Comparison of ENCODE assay signal across 1 cellular context in genomic region chr4:23881674-23882337, GRCh38.
TF ChIP-seq lines count a peak whose summit lies in the region.

No MANE protein-coding gene starts in this region.

TF ChIP-seq in HepG2, 621 proteins besides CTCF, POLR2A, EP300 and RAD21 (continued from another document and continues in another):
- TF ChIP-seq, protein P1, sequence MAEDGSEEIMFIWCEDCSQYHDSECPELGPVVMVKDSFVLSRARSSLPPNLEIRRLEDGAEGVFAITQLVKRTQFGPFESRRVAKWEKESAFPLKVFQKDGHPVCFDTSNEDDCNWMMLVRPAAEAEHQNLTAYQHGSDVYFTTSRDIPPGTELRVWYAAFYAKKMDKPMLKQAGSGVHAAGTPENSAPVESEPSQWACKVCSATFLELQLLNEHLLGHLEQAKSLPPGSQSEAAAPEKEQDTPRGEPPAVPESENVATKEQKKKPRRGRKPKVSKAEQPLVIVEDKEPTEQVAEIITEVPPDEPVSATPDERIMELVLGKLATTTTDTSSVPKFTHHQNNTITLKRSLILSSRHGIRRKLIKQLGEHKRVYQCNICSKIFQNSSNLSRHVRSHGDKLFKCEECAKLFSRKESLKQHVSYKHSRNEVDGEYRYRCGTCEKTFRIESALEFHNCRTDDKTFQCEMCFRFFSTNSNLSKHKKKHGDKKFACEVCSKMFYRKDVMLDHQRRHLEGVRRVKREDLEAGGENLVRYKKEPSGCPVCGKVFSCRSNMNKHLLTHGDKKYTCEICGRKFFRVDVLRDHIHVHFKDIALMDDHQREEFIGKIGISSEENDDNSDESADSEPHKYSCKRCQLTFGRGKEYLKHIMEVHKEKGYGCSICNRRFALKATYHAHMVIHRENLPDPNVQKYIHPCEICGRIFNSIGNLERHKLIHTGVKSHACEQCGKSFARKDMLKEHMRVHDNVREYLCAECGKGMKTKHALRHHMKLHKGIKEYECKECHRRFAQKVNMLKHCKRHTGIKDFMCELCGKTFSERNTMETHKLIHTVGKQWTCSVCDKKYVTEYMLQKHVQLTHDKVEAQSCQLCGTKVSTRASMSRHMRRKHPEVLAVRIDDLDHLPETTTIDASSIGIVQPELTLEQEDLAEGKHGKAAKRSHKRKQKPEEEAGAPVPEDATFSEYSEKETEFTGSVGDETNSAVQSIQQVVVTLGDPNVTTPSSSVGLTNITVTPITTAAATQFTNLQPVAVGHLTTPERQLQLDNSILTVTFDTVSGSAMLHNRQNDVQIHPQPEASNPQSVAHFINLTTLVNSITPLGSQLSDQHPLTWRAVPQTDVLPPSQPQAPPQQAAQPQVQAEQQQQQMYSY (CRISPR knock-in tag; IDR thresholded peaks at IDR 0.05) = no peak
- TF ChIP-seq, protein P2, sequence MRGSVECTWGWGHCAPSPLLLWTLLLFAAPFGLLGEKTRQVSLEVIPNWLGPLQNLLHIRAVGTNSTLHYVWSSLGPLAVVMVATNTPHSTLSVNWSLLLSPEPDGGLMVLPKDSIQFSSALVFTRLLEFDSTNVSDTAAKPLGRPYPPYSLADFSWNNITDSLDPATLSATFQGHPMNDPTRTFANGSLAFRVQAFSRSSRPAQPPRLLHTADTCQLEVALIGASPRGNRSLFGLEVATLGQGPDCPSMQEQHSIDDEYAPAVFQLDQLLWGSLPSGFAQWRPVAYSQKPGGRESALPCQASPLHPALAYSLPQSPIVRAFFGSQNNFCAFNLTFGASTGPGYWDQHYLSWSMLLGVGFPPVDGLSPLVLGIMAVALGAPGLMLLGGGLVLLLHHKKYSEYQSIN (CRISPR knock-in tag; IDR thresholded peaks at IDR 0.05; ENCODE audit: borderline replicate concordance) = no peak
- TF ChIP-seq, protein P3, sequence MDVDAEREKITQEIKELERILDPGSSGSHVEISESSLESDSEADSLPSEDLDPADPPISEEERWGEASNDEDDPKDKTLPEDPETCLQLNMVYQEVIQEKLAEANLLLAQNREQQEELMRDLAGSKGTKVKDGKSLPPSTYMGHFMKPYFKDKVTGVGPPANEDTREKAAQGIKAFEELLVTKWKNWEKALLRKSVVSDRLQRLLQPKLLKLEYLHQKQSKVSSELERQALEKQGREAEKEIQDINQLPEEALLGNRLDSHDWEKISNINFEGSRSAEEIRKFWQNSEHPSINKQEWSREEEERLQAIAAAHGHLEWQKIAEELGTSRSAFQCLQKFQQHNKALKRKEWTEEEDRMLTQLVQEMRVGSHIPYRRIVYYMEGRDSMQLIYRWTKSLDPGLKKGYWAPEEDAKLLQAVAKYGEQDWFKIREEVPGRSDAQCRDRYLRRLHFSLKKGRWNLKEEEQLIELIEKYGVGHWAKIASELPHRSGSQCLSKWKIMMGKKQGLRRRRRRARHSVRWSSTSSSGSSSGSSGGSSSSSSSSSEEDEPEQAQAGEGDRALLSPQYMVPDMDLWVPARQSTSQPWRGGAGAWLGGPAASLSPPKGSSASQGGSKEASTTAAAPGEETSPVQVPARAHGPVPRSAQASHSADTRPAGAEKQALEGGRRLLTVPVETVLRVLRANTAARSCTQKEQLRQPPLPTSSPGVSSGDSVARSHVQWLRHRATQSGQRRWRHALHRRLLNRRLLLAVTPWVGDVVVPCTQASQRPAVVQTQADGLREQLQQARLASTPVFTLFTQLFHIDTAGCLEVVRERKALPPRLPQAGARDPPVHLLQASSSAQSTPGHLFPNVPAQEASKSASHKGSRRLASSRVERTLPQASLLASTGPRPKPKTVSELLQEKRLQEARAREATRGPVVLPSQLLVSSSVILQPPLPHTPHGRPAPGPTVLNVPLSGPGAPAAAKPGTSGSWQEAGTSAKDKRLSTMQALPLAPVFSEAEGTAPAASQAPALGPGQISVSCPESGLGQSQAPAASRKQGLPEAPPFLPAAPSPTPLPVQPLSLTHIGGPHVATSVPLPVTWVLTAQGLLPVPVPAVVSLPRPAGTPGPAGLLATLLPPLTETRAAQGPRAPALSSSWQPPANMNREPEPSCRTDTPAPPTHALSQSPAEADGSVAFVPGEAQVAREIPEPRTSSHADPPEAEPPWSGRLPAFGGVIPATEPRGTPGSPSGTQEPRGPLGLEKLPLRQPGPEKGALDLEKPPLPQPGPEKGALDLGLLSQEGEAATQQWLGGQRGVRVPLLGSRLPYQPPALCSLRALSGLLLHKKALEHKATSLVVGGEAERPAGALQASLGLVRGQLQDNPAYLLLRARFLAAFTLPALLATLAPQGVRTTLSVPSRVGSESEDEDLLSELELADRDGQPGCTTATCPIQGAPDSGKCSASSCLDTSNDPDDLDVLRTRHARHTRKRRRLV (CRISPR knock-in tag; IDR thresholded peaks at IDR 0.05) = 0 out of 2 replicates have a peak, but pooled peaks have one; percentile 39
- TF ChIP-seq PPARG (CRISPR knock-in tag; conservative IDR thresholded peaks at IDR 0.05) (no peak), HNRNPUL1 (IDR thresholded peaks at IDR 0.05; ENCODE audit: low read depth, low read length) (no peak), CREB1 (IDR thresholded peaks at IDR 0.05) (no peak), CREB1 (CRISPR knock-in tag; IDR thresholded peaks at IDR 0.05) (no peak), U2AF2 (IDR thresholded peaks at IDR 0.05; ENCODE audit: low read depth, low read length) (no peak), BHLHE40 (IDR thresholded peaks at IDR 0.05; ENCODE audit: low read length) (no peak), HDAC2 (CRISPR knock-in tag; IDR thresholded peaks at IDR 0.05) (0 out of 2 replicates have a peak, but pooled peaks have one; percentile 9), TCF7L2 (IDR thresholded peaks at IDR 0.05; ENCODE audit: low read depth, low read length) (no peak), ZBTB38 (CRISPR knock-in tag; IDR thresholded peaks at IDR 0.05) (peak; percentile 26; the same call in 1 of the 2 replicates), ZC3H13 (CRISPR knock-in tag; IDR thresholded peaks at IDR 0.05) (no peak), PRPF4 (IDR thresholded peaks at IDR 0.05; ENCODE audit: low read depth, low read length, poor library complexity, severe bottlenecking) (no peak), RARA (CRISPR knock-in tag; IDR thresholded peaks at IDR 0.05) (no peak), ARNTL (CRISPR knock-in tag; IDR thresholded peaks at IDR 0.05) (no peak), ZSCAN9 (CRISPR knock-in tag; IDR thresholded peaks at IDR 0.05; ENCODE audit: borderline replicate concordance) (no peak), ZKSCAN1 (IDR thresholded peaks at IDR 0.05; ENCODE audit: low read length) (no peak), SIN3A (IDR thresholded peaks at IDR 0.05; ENCODE audit: borderline replicate concordance, low read depth, low read length) (no peak), ZNF652 (CRISPR knock-in tag; IDR thresholded peaks at IDR 0.05; ENCODE audit: borderline replicate concordance, low read depth) (peak; percentile 74; the same call in 1 of the 2 replicates), ZNF235 (CRISPR knock-in tag; IDR thresholded peaks at IDR 0.05; ENCODE audit: borderline replicate concordance) (no peak), BORCS8-MEF2B (CRISPR knock-in tag; IDR thresholded peaks at IDR 0.05) (no peak), ZFP91 (CRISPR knock-in tag; IDR thresholded peaks at IDR 0.05; ENCODE audit: borderline replicate concordance) (no peak), MAZ (IDR thresholded peaks at IDR 0.05; ENCODE audit: borderline replicate concordance, low read depth, low read length) (no peak), MAZ (CRISPR knock-in tag; IDR thresholded peaks at IDR 0.05; ENCODE audit: low read depth) (no peak), BRCA1 (CRISPR knock-in tag; IDR thresholded peaks at IDR 0.05) (no peak), SP4 (CRISPR knock-in tag; IDR thresholded peaks at IDR 0.05) (no peak), ZNF333 (CRISPR knock-in tag; IDR thresholded peaks at IDR 0.05; ENCODE audit: borderline replicate concordance) (no peak)
- TF ChIP-seq, protein P4, sequence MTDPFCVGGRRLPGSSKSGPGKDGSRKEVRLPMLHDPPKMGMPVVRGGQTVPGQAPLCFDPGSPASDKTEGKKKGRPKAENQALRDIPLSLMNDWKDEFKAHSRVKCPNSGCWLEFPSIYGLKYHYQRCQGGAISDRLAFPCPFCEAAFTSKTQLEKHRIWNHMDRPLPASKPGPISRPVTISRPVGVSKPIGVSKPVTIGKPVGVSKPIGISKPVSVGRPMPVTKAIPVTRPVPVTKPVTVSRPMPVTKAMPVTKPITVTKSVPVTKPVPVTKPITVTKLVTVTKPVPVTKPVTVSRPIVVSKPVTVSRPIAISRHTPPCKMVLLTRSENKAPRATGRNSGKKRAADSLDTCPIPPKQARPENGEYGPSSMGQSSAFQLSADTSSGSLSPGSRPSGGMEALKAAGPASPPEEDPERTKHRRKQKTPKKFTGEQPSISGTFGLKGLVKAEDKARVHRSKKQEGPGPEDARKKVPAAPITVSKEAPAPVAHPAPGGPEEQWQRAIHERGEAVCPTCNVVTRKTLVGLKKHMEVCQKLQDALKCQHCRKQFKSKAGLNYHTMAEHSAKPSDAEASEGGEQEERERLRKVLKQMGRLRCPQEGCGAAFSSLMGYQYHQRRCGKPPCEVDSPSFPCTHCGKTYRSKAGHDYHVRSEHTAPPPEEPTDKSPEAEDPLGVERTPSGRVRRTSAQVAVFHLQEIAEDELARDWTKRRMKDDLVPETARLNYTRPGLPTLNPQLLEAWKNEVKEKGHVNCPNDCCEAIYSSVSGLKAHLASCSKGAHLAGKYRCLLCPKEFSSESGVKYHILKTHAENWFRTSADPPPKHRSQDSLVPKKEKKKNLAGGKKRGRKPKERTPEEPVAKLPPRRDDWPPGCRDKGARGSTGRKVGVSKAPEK (CRISPR knock-in tag; IDR thresholded peaks at IDR 0.05; ENCODE audit: borderline replicate concordance) = no peak
- TF ChIP-seq, protein P5, sequence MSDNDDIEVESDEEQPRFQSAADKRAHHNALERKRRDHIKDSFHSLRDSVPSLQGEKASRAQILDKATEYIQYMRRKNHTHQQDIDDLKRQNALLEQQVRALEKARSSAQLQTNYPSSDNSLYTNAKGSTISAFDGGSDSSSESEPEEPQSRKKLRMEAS (IDR thresholded peaks at IDR 0.05) = peak; percentile 26; the same call in 1 of the 2 replicates
- TF ChIP-seq, protein P6, sequence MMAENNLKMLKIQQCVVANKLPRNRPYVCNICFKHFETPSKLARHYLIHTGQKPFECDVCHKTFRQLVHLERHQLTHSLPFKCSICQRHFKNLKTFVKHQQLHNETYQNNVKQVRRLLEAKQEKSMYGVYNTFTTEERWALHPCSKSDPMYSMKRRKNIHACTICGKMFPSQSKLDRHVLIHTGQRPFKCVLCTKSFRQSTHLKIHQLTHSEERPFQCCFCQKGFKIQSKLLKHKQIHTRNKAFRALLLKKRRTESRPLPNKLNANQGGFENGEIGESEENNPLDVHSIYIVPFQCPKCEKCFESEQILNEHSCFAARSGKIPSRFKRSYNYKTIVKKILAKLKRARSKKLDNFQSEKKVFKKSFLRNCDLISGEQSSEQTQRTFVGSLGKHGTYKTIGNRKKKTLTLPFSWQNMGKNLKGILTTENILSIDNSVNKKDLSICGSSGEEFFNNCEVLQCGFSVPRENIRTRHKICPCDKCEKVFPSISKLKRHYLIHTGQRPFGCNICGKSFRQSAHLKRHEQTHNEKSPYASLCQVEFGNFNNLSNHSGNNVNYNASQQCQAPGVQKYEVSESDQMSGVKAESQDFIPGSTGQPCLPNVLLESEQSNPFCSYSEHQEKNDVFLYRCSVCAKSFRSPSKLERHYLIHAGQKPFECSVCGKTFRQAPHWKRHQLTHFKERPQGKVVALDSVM (CRISPR knock-in tag; IDR thresholded peaks at IDR 0.05) = no peak
- TF ChIP-seq, protein P7, sequence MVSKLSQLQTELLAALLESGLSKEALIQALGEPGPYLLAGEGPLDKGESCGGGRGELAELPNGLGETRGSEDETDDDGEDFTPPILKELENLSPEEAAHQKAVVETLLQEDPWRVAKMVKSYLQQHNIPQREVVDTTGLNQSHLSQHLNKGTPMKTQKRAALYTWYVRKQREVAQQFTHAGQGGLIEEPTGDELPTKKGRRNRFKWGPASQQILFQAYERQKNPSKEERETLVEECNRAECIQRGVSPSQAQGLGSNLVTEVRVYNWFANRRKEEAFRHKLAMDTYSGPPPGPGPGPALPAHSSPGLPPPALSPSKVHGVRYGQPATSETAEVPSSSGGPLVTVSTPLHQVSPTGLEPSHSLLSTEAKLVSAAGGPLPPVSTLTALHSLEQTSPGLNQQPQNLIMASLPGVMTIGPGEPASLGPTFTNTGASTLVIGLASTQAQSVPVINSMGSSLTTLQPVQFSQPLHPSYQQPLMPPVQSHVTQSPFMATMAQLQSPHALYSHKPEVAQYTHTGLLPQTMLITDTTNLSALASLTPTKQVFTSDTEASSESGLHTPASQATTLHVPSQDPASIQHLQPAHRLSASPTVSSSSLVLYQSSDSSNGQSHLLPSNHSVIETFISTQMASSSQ (IDR thresholded peaks at IDR 0.05; ENCODE audit: low read depth) = no peak
- TF ChIP-seq, protein P7 (CRISPR knock-in tag; IDR thresholded peaks at IDR 0.05; ENCODE audit: borderline replicate concordance) = no peak
